ENCODE assay signal across 20 cellular contexts in genomic region chr9:34382054-34382453, GRCh38. TPM values are rescaled to one million over a fixed set of nuclear protein-coding genes. Genes with fewer than 3 reads are reported as not detected.
DNase-seq lines count a peak whose midpoint lies in the region; ATAC-seq and TF ChIP-seq lines count a peak whose summit lies in the region.
"Had no signal": no experiment of that assay in that cellular context is flagged by ENCODE, and none has a peak within 500 bp of the region (broad histone marks: within the 10 kb centered on the region; RNA-seq: fewer than 3 reads in every experiment).

No MANE protein-coding gene starts in this region.

- peak overlapping the region; percentile 81 for H3K4me3 ChIP-seq in left ventricle myocardium inferior
- 0 out of 2 replicates have a peak overlapping the region, but pooled peaks have one; percentile 92 for H3K4me3 ChIP-seq in iPS-18c (ENCODE audit: insufficient read depth, low read depth, low read length)
- H3K4me3 ChIP-seq: GM12878, hepatocyte, lower lobe of right lung, thyroid gland had no signal

- H3K9me3 Mint-ChIP-seq in T-cell (no peaks in the 10 kb centered on the region), osteocyte (ENCODE audit: unreplicated experiment) (no peaks in the 10 kb centered on the region)

- ATAC-seq in Right ventricle myocardium inferior (no peak), T-cell (replicated peaks in 1 of 4) (no peak), GM19467 (IDR thresholded peaks at IDR 0.05; ENCODE audit: unreplicated experiment) (no peak)
- ATAC-seq: GM12878, lower lobe of right lung had no signal

- H3K36me3 ChIP-seq in left ventricle myocardium inferior = no peaks in the 10 kb centered on the region
- H3K36me3 ChIP-seq: breast epithelium, lower lobe of right lung, thyroid gland had no signal

- intact Hi-C loops in left ventricle myocardium inferior (cut with micrococcal nuclease) (no loop called here), Right ventricle myocardium inferior (cut with DNase I) (no loop called here)

- peaks cover 38% of the 10 kb centered on the region for H3K4me1 ChIP-seq in left ventricle myocardium inferior

- H3K27ac ChIP-seq in left ventricle myocardium inferior (replicated peaks) = no peak overlapping the region
- H3K27ac ChIP-seq: breast epithelium, hepatocyte, KMS-11, lower lobe of right lung, thyroid gland had no signal

- no peak for DNase-seq in left ventricle myocardium inferior
- no peak for DNase-seq in Right ventricle myocardium inferior (ENCODE audit: missing footprints)
- peak in 1 of 34 experiments; percentile 4 for DNase-seq in T-cell
- DNase-seq in osteocyte (ENCODE audit: extremely low spot score, unreplicated experiment) = peak; percentile 51
- DNase-seq in NCI-H187 (lab: John Stamatoyannopoulos, UW) = no peak
- no peak for DNase-seq in NCI-H774 (lab: John Stamatoyannopoulos, UW)
- DNase-seq: activated T-cell treated with anti-CD3 and anti-CD28 coated beads, Interleukin-2, amount 50 U/mL, for 48 hours; MV-4-11; NCI-H1694; SHP77 treated with DMSO at 0.1 percent for 48 hours; stimulated activated CD4-positive, alpha-beta T cell treated with anti-CD3 and anti-CD28 coated beads, Interleukin-1b, Interleukin-23, amount 100 ng/mL, for 48 hours had no signal

- H3K27me3 Mint-ChIP-seq in T-cell (no peaks in the 10 kb centered on the region), osteocyte (ENCODE audit: unreplicated experiment) (peaks cover 23% of the 10 kb centered on the region)

- H3K36me3 Mint-ChIP-seq in T-cell (no peaks in the 10 kb centered on the region), osteocyte (ENCODE audit: unreplicated experiment) (no peaks in the 10 kb centered on the region)

- CTCF ChIA-PET in T-cell (lab: Charles Lee) = no interaction called here

- H3K4me3 Mint-ChIP-seq in T-cell = peak overlapping the region; percentile 75 to 85 (median 85)
- H3K4me3 Mint-ChIP-seq in osteocyte (ENCODE audit: unreplicated experiment) = no peak overlapping the region

- H3K27ac Mint-ChIP-seq in T-cell = no peak overlapping the region
- H3K27ac Mint-ChIP-seq in osteocyte (ENCODE audit: unreplicated experiment) = no peak overlapping the region
- H3K27ac Mint-ChIP-seq: progenitor cell of endocrine pancreas had no signal

- no peaks in the 10 kb centered on the region for H3K27me3 ChIP-seq in left ventricle myocardium inferior (ENCODE audit: low read depth)
- H3K27me3 ChIP-seq: breast epithelium, thyroid gland had no signal

- H3K4me1 Mint-ChIP-seq in T-cell (peaks cover 29 to 39% (median 37%) of the 10 kb centered on the region in 3 donors), osteocyte (ENCODE audit: unreplicated experiment) (peaks cover 8% of the 10 kb centered on the region)

- TF ChIP-seq CTCF in left ventricle myocardium inferior (IDR thresholded peaks at IDR 0.05; ENCODE audit: borderline replicate concordance) (no peak), osteocyte (IDR thresholded peaks at IDR 0.05) (no peak)

- POLR2A ChIA-PET in T-cell (lab: Charles Lee) = no interaction called here

- H3K9me3 ChIP-seq in left ventricle myocardium inferior (replicated peaks) = no peaks in the 10 kb centered on the region
- H3K9me3 ChIP-seq in iPS-18c (ENCODE audit: control insufficient read depth, insufficient read depth, low read length) = peaks cover 2% of the 10 kb centered on the region
- H3K9me3 ChIP-seq: breast epithelium, lower lobe of right lung, thyroid gland had no signal

RNA-seq across cellular contexts. Expression of gene MYORG, which starts 5.4 kb away (rescaled TPM):
- total RNA-seq in left ventricle myocardium inferior (6.3 TPM), Right ventricle myocardium inferior (9.0 TPM), T-cell (1 to 10 TPM in 3 of 5 donors, under 1 TPM in 2; 0.72 to 2.3 (median 1.6) TPM), osteocyte (1.3 and 2.5 TPM in 2 replicates)

RNA-seq across cellular contexts. Expression of gene NUDT2, which starts 52.7 kb away (rescaled TPM):
- total RNA-seq in left ventricle myocardium inferior (22.2 TPM), Right ventricle myocardium inferior (19.7 TPM), T-cell (10 to 100 TPM in 4 of 5 donors, 1 to 10 TPM in 1; 9.9 to 22.7 (median 17.4) TPM), osteocyte (20.5 and 24.1 TPM in 2 replicates)

RNA-seq across cellular contexts. Expression of gene KIF24, which starts 53.0 kb away (rescaled TPM):
- total RNA-seq in left ventricle myocardium inferior (0.63 TPM), Right ventricle myocardium inferior (0.78 TPM), T-cell (under 1 TPM; 0.15 to 0.41 (median 0.23) TPM), osteocyte (1.4 and 1.5 TPM in 2 replicates)
